In the genomic region with DNA sequence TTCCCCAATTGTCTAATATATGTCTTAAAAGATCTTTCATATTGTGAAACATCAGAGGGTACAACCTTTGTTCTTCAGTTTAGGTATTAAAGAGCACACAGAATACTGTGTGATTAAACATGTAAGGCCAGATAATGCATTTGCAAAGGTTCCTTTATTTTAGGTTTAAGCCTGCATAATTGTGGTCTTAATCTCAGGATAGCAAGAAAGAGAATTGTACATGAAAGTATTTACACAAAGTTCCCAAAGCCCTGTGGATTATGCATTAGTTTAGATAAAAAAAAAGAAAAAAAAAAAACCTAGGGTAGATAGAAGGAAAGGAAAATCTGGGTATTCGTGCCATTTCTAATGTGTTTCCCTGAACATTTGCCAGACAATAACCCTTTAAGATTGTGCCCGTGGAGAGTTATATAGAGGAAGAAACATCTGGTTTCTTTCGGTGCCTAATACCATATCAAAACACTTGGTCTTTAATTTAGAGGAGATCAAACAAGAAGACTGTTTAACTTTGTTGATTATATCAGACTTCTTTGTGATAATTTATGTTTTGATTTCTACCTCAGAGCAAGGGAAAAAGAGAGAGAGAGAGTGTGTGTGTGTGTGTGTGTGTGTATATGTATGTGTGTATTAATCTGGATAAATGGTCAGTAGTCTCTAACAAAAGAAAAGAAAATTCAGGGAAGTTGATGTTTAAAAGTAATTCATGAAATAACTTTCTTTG, we compare ENCODE assay signal across 1 cellular context.
TF ChIP-seq lines count a peak whose summit lies in the region.

No MANE protein-coding gene starts in this region.

TF ChIP-seq in HEK293, 187 proteins besides CTCF, POLR2A, EP300 and RAD21 (continued from another document):
- TF ChIP-seq, protein P1, sequence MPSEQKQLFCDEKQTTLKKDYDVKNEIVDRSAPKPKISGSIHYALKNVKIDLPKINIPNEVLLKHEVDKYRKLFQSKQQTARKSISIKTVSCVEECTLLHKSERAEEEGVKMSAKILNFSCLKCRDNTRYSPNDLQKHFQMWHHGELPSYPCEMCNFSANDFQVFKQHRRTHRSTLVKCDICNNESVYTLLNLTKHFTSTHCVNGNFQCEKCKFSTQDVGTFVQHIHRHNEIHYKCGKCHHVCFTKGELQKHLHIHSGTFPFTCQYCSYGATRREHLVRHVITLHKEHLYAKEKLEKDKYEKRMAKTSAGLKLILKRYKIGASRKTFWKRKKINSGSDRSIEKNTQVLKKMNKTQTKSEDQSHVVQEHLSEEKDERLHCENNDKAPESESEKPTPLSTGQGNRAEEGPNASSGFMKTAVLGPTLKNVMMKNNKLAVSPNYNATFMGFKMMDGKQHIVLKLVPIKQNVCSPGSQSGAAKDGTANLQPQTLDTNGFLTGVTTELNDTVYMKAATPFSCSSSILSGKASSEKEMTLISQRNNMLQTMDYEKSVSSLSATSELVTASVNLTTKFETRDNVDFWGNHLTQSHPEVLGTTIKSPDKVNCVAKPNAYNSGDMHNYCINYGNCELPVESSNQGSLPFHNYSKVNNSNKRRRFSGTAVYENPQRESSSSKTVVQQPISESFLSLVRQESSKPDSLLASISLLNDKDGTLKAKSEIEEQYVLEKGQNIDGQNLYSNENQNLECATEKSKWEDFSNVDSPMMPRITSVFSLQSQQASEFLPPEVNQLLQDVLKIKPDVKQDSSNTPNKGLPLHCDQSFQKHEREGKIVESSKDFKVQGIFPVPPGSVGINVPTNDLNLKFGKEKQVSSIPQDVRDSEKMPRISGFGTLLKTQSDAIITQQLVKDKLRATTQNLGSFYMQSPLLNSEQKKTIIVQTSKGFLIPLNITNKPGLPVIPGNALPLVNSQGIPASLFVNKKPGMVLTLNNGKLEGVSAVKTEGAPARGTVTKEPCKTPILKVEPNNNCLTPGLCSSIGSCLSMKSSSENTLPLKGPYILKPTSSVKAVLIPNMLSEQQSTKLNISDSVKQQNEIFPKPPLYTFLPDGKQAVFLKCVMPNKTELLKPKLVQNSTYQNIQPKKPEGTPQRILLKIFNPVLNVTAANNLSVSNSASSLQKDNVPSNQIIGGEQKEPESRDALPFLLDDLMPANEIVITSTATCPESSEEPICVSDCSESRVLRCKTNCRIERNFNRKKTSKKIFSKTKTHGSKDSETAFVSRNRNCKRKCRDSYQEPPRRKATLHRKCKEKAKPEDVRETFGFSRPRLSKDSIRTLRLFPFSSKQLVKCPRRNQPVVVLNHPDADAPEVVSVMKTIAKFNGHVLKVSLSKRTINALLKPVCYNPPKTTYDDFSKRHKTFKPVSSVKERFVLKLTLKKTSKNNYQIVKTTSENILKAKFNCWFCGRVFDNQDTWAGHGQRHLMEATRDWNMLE (tag by site-specific recombination; conservative IDR thresholded peaks at IDR 0.05; ENCODE audit: low read depth): no peak
- no peak for TF ChIP-seq ZEB2 (tag by site-specific recombination; IDR thresholded peaks at IDR 0.05)
- no peak for TF ChIP-seq ZNF37A (tag by site-specific recombination; IDR thresholded peaks at IDR 0.05)
- TF ChIP-seq, protein P2, sequence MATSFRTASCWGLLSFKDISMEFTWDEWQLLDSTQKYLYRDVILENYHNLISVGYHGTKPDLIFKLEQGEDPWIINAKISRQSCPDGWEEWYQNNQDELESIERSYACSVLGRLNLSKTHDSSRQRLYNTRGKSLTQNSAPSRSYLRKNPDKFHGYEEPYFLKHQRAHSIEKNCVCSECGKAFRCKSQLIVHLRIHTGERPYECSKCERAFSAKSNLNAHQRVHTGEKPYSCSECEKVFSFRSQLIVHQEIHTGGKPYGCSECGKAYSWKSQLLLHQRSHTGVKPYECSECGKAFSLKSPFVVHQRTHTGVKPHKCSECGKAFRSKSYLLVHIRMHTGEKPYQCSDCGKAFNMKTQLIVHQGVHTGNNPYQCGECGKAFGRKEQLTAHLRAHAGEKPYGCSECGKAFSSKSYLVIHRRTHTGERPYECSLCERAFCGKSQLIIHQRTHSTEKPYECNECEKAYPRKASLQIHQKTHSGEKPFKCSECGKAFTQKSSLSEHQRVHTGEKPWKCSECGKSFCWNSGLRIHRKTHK (tag by site-specific recombination; IDR thresholded peaks at IDR 0.05): no peak
- TF ChIP-seq GLI4 (tag by site-specific recombination; IDR thresholded peaks at IDR 0.05): no peak
- no peak for TF ChIP-seq SP2 (tag by site-specific recombination; IDR thresholded peaks at IDR 0.05)
- TF ChIP-seq ZNF239 (tag by site-specific recombination; IDR thresholded peaks at IDR 0.05): no peak
- no peak for TF ChIP-seq ZNF138 (tag by site-specific recombination; IDR thresholded peaks at IDR 0.05; ENCODE audit: borderline replicate concordance)
- TF ChIP-seq ZNF548 (tag by site-specific recombination; IDR thresholded peaks at IDR 0.05): no peak
- no peak for TF ChIP-seq ZNF629 (tag by site-specific recombination; IDR thresholded peaks at IDR 0.05)
- TF ChIP-seq MYNN (tag by site-specific recombination; IDR thresholded peaks at IDR 0.05; ENCODE audit: borderline replicate concordance): no peak
- no peak for TF ChIP-seq BCL11B (tag by site-specific recombination; IDR thresholded peaks at IDR 0.05; ENCODE audit: low read depth)
- peak; percentile 49; the same call in 1 of the 2 replicates for TF ChIP-seq SP7 (tag by site-specific recombination; IDR thresholded peaks at IDR 0.05)
- TF ChIP-seq ZNF837 (tag by site-specific recombination; IDR thresholded peaks at IDR 0.05): no peak
- no peak for TF ChIP-seq ZNF654 (tag by site-specific recombination; IDR thresholded peaks at IDR 0.05; ENCODE audit: low read depth)
- TF ChIP-seq, protein P3, sequence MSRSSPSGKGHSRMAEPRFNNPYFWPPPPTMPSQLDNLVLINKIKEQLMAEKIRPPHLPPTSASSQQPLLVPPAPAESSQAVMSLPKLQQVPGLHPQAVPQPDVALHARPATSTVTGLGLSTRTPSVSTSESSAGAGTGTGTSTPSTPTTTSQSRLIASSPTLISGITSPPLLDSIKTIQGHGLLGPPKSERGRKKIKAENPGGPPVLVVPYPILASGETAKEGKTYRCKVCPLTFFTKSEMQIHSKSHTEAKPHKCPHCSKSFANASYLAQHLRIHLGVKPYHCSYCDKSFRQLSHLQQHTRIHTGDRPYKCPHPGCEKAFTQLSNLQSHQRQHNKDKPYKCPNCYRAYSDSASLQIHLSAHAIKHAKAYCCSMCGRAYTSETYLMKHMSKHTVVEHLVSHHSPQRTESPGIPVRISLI (tag by site-specific recombination; IDR thresholded peaks at IDR 0.05): no peak
- TF ChIP-seq, protein P4, sequence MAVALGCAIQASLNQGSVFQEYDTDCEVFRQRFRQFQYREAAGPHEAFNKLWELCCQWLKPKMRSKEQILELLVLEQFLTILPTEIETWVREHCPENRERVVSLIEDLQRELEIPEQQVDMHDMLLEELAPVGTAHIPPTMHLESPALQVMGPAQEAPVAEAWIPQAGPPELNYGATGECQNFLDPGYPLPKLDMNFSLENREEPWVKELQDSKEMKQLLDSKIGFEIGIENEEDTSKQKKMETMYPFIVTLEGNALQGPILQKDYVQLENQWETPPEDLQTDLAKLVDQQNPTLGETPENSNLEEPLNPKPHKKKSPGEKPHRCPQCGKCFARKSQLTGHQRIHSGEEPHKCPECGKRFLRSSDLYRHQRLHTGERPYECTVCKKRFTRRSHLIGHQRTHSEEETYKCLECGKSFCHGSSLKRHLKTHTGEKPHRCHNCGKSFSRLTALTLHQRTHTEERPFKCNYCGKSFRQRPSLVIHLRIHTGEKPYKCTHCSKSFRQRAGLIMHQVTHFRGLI (tag by site-specific recombination; IDR thresholded peaks at IDR 0.05): no peak
- TF ChIP-seq, protein P5, sequence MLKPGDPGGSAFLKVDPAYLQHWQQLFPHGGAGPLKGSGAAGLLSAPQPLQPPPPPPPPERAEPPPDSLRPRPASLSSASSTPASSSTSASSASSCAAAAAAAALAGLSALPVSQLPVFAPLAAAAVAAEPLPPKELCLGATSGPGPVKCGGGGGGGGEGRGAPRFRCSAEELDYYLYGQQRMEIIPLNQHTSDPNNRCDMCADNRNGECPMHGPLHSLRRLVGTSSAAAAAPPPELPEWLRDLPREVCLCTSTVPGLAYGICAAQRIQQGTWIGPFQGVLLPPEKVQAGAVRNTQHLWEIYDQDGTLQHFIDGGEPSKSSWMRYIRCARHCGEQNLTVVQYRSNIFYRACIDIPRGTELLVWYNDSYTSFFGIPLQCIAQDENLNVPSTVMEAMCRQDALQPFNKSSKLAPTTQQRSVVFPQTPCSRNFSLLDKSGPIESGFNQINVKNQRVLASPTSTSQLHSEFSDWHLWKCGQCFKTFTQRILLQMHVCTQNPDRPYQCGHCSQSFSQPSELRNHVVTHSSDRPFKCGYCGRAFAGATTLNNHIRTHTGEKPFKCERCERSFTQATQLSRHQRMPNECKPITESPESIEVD (tag by site-specific recombination; IDR thresholded peaks at IDR 0.05): peak; percentile 25; the same call in 1 of the 2 replicates
- TF ChIP-seq, protein P6, sequence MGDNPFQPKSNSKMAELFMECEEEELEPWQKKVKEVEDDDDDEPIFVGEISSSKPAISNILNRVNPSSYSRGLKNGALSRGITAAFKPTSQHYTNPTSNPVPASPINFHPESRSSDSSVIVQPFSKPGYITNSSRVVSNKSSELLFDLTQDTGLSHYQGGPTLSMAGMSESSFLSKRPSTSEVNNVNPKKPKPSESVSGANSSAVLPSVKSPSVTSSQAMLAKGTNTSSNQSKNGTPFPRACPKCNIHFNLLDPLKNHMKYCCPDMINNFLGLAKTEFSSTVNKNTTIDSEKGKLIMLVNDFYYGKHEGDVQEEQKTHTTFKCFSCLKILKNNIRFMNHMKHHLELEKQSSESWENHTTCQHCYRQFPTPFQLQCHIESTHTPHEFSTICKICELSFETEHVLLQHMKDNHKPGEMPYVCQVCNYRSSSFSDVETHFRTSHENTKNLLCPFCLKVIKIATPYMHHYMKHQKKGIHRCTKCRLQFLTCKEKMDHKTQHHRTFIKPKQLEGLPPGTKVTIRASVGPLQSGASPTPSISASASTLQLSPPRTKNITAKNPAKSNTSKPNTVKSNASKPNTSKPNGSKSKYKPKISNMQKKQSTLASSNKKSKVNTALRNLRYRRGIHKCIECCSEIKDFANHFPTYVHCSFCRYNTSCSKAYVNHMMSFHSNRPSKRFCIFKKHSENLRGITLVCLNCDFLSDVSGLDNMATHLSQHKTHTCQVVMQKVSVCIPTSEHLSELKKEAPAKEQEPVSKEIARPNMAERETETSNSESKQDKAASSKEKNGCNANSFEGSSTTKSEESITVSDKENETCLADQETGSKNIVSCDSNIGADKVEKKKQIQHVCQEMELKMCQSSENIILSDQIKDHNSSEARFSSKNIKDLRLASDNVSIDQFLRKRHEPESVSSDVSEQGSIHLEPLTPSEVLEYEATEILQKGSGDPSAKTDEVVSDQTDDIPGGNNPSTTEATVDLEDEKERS (tag by site-specific recombination; IDR thresholded peaks at IDR 0.05): no peak
- TF ChIP-seq ZNF423 (tag by site-specific recombination; IDR thresholded peaks at IDR 0.05): no peak
- TF ChIP-seq ZNF23 (tag by site-specific recombination; IDR thresholded peaks at IDR 0.05; ENCODE audit: borderline replicate concordance): no peak
- TF ChIP-seq, protein P7, sequence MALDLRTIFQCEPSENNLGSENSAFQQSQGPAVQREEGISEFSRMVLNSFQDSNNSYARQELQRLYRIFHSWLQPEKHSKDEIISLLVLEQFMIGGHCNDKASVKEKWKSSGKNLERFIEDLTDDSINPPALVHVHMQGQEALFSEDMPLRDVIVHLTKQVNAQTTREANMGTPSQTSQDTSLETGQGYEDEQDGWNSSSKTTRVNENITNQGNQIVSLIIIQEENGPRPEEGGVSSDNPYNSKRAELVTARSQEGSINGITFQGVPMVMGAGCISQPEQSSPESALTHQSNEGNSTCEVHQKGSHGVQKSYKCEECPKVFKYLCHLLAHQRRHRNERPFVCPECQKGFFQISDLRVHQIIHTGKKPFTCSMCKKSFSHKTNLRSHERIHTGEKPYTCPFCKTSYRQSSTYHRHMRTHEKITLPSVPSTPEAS (tag by site-specific recombination; IDR thresholded peaks at IDR 0.05): peak; percentile 48; the same call in 1 of the 2 replicates
- TF ChIP-seq ZNF19 (tag by site-specific recombination; IDR thresholded peaks at IDR 0.05; ENCODE audit: low read depth): no peak
- TF ChIP-seq, protein P8, sequence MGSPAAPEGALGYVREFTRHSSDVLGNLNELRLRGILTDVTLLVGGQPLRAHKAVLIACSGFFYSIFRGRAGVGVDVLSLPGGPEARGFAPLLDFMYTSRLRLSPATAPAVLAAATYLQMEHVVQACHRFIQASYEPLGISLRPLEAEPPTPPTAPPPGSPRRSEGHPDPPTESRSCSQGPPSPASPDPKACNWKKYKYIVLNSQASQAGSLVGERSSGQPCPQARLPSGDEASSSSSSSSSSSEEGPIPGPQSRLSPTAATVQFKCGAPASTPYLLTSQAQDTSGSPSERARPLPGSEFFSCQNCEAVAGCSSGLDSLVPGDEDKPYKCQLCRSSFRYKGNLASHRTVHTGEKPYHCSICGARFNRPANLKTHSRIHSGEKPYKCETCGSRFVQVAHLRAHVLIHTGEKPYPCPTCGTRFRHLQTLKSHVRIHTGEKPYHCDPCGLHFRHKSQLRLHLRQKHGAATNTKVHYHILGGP (tag by site-specific recombination; IDR thresholded peaks at IDR 0.05): no peak
- TF ChIP-seq ZNF184 (tag by site-specific recombination; IDR thresholded peaks at IDR 0.05): no peak
- TF ChIP-seq FEZF1 (tag by site-specific recombination; IDR thresholded peaks at IDR 0.05): 0 out of 2 replicates have a peak, but pooled peaks have one; percentile 6
- 0 out of 2 replicates have a peak, but pooled peaks have one; percentile 27 for TF ChIP-seq ZNF302 (tag by site-specific recombination; IDR thresholded peaks at IDR 0.05; ENCODE audit: low read depth)
- no peak for TF ChIP-seq ZNF416 (tag by site-specific recombination; IDR thresholded peaks at IDR 0.05)
- TF ChIP-seq ZBTB20 (tag by site-specific recombination; IDR thresholded peaks at IDR 0.05): 0 out of 2 replicates have a peak, but pooled peaks have one; percentile 14
- TF ChIP-seq, protein P9, sequence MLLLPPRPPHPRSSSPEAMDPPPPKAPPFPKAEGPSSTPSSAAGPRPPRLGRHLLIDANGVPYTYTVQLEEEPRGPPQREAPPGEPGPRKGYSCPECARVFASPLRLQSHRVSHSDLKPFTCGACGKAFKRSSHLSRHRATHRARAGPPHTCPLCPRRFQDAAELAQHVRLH (tag by site-specific recombination; IDR thresholded peaks at IDR 0.05): 0 out of 2 replicates have a peak, but pooled peaks have one; percentile 34
- peak; percentile 56; the same call in 1 of the 2 replicates for TF ChIP-seq ZXDB (tag by site-specific recombination; IDR thresholded peaks at IDR 0.05)
- no peak for TF ChIP-seq ZNF132 (tag by site-specific recombination; IDR thresholded peaks at IDR 0.05; ENCODE audit: borderline replicate concordance)
- no peak for TF ChIP-seq ZNF701 (tag by site-specific recombination; IDR thresholded peaks at IDR 0.05)
- TF ChIP-seq, protein P10, sequence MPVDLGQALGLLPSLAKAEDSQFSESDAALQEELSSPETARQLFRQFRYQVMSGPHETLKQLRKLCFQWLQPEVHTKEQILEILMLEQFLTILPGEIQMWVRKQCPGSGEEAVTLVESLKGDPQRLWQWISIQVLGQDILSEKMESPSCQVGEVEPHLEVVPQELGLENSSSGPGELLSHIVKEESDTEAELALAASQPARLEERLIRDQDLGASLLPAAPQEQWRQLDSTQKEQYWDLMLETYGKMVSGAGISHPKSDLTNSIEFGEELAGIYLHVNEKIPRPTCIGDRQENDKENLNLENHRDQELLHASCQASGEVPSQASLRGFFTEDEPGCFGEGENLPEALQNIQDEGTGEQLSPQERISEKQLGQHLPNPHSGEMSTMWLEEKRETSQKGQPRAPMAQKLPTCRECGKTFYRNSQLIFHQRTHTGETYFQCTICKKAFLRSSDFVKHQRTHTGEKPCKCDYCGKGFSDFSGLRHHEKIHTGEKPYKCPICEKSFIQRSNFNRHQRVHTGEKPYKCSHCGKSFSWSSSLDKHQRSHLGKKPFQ (tag by site-specific recombination; IDR thresholded peaks at IDR 0.05): no peak
